Comparison of ENCODE assay signal across 1 cellular context in genomic region chr19:51593969-51594773, GRCh38.
TF ChIP-seq lines count a peak whose summit lies in the region.

No MANE protein-coding gene starts in this region.

TF ChIP-seq in HepG2, 621 proteins besides CTCF, POLR2A, EP300 and RAD21 (continued from another document and continues in another):
- TF ChIP-seq ZNF407 (CRISPR knock-in tag; IDR thresholded peaks at IDR 0.05; ENCODE audit: not compliant biosample characterization) = no peak
- TF ChIP-seq ZNF230 (CRISPR knock-in tag; IDR thresholded peaks at IDR 0.05) = no peak
- TF ChIP-seq GTF3A (CRISPR knock-in tag; conservative IDR thresholded peaks at IDR 0.05) = no peak
- TF ChIP-seq ZNF530 (CRISPR knock-in tag; IDR thresholded peaks at IDR 0.05; ENCODE audit: low read depth) = no peak
- TF ChIP-seq ZNF572 (CRISPR knock-in tag; IDR thresholded peaks at IDR 0.05) = no peak
- TF ChIP-seq KLF12 (CRISPR knock-in tag; IDR thresholded peaks at IDR 0.05; ENCODE audit: borderline replicate concordance) = no peak
- peak; percentile 89 for TF ChIP-seq ZFY (CRISPR knock-in tag; IDR thresholded peaks at IDR 0.05)
- TF ChIP-seq STAG1 (CRISPR knock-in tag; IDR thresholded peaks at IDR 0.05) = no peak
- peak; percentile 30; the same call in 1 of the 2 replicates for TF ChIP-seq YEATS2 (CRISPR knock-in tag; IDR thresholded peaks at IDR 0.05; ENCODE audit: borderline replicate concordance)
- TF ChIP-seq PAX8 (CRISPR knock-in tag; IDR thresholded peaks at IDR 0.05; ENCODE audit: borderline replicate concordance) = no peak
- TF ChIP-seq PHF20 (CRISPR knock-in tag; IDR thresholded peaks at IDR 0.05) = peak; percentile 58
- TF ChIP-seq NPAS2 (CRISPR knock-in tag; IDR thresholded peaks at IDR 0.05; ENCODE audit: borderline replicate concordance) = no peak
- no peak for TF ChIP-seq ZBTB37 (CRISPR knock-in tag; IDR thresholded peaks at IDR 0.05)
- no peak for TF ChIP-seq CCAR2 (optimal IDR thresholded peaks at IDR 0.05; ENCODE audit: low read depth, low read length)
- TF ChIP-seq CREB3 (CRISPR knock-in tag; IDR thresholded peaks at IDR 0.05) = no peak
- no peak for TF ChIP-seq SYNCRIP (IDR thresholded peaks at IDR 0.05; ENCODE audit: insufficient read depth, low read depth, low read length)
- TF ChIP-seq PRDM10 (CRISPR knock-in tag; IDR thresholded peaks at IDR 0.05; ENCODE audit: low read depth) = 0 out of 2 replicates have a peak, but pooled peaks have one; percentile 42
- no peak for TF ChIP-seq PITX1 (CRISPR knock-in tag; IDR thresholded peaks at IDR 0.05)
- no peak for TF ChIP-seq PBX2 (CRISPR knock-in tag; IDR thresholded peaks at IDR 0.05)
- TF ChIP-seq NFYC (CRISPR knock-in tag; IDR thresholded peaks at IDR 0.05) = no peak
- no peak for TF ChIP-seq ZNF124 (CRISPR knock-in tag; IDR thresholded peaks at IDR 0.05)
- no peak for TF ChIP-seq SETDB1 (CRISPR knock-in tag; IDR thresholded peaks at IDR 0.05; ENCODE audit: borderline replicate concordance)
- no peak for TF ChIP-seq RNF219 (CRISPR knock-in tag; IDR thresholded peaks at IDR 0.05)
- no peak for TF ChIP-seq FOXP4 (CRISPR knock-in tag; IDR thresholded peaks at IDR 0.05)
- no peak for TF ChIP-seq BRF2 (CRISPR knock-in tag; IDR thresholded peaks at IDR 0.05)
- TF ChIP-seq POGZ (CRISPR knock-in tag; IDR thresholded peaks at IDR 0.05) = no peak
- TF ChIP-seq HOXA7 (CRISPR knock-in tag; IDR thresholded peaks at IDR 0.05) = no peak
- TF ChIP-seq PREB (CRISPR knock-in tag; IDR thresholded peaks at IDR 0.05) = no peak
- TF ChIP-seq ZNF790 (CRISPR knock-in tag; IDR thresholded peaks at IDR 0.05; ENCODE audit: borderline replicate concordance) = no peak
- 0 out of 2 replicates have a peak, but pooled peaks have one; percentile 46 for TF ChIP-seq ZNF558 (CRISPR knock-in tag; IDR thresholded peaks at IDR 0.05; ENCODE audit: borderline replicate concordance)
- TF ChIP-seq ATM (IDR thresholded peaks at IDR 0.05; ENCODE audit: borderline replicate concordance) = no peak
- no peak for TF ChIP-seq ZNF333 (CRISPR knock-in tag; IDR thresholded peaks at IDR 0.05; ENCODE audit: borderline replicate concordance)
- TF ChIP-seq TAF15 (IDR thresholded peaks at IDR 0.05; ENCODE audit: low read depth, low read length, poor library complexity, severe bottlenecking) = no peak
- no peak for TF ChIP-seq NFATC3 (CRISPR knock-in tag; IDR thresholded peaks at IDR 0.05)
- no peak; the same call in 1 of the 2 replicates for TF ChIP-seq NCOA2 (CRISPR knock-in tag; IDR thresholded peaks at IDR 0.05)
- TF ChIP-seq MLX (CRISPR knock-in tag; IDR thresholded peaks at IDR 0.05) = no peak
- no peak for TF ChIP-seq ZNF350 (CRISPR knock-in tag; IDR thresholded peaks at IDR 0.05; ENCODE audit: borderline replicate concordance, low read depth)
